In genomic region chr3:59381282-59381681, GRCh38 we compare ENCODE assay signal across 12 cellular contexts.
A peak's percentile ranks its signal among the peaks of the same experiment; 100 is the strongest.
DNase-seq lines count a peak whose midpoint lies in the region; ATAC-seq and TF ChIP-seq lines count a peak whose summit lies in the region.
"Had no signal": no experiment of that assay in that cellular context is flagged by ENCODE, and none has a peak within 500 bp of the region (broad histone marks: within the 10 kb centered on the region; RNA-seq: fewer than 3 reads in every experiment).

No MANE protein-coding gene starts in this region.

- DNase-seq in mesendoderm, result no peak
- DNase-seq in DMS53 treated with DMSO at 0.1 percent for 48 hours (lab: John Stamatoyannopoulos, UW; ENCODE audit: unreplicated experiment), result no peak
- DNase-seq in WERI-Rb-1, result no peak
- DNase-seq in CD4-positive, alpha-beta memory T cell, result no peak
- DNase-seq: CD4-positive, CD25-positive, alpha-beta regulatory T cell had no signal

- H3K27me3 ChIP-seq in mesendoderm (ENCODE audit: insufficient read depth, low read length, poor library complexity) (no peaks in the 10 kb centered on the region), WERI-Rb-1 (ENCODE audit: insufficient read depth, low read depth, severe bottlenecking) (no peaks in the 10 kb centered on the region)
- H3K27me3 ChIP-seq in CD4-positive, alpha-beta memory T cell (ENCODE audit: insufficient read depth, low read length), result no peaks in the 10 kb centered on the region

- no peak overlapping the region for H2BK120ac ChIP-seq in mesendoderm (ENCODE audit: low read depth, low read length)

- no peaks in the 10 kb centered on the region for H3K36me3 ChIP-seq in mesendoderm (ENCODE audit: control insufficient read depth, insufficient read depth, low read length)
- H3K36me3 ChIP-seq in WERI-Rb-1, result no peaks in the 10 kb centered on the region
- no peaks in the 10 kb centered on the region for H3K36me3 ChIP-seq in CD4-positive, alpha-beta memory T cell (ENCODE audit: insufficient read depth, low read length)

- no peak overlapping the region for H4K5ac ChIP-seq in mesendoderm (ENCODE audit: low read length)

- H3K56ac ChIP-seq in mesendoderm (ENCODE audit: low read length), result no peak overlapping the region

- no peak for TF ChIP-seq POLR2A in GM18505 (IDR thresholded peaks at IDR 0.05; ENCODE audit: borderline replicate concordance, extremely low read depth, insufficient read depth, insufficient read length)

- H3K36me3 Mint-ChIP-seq in CD4-positive, alpha-beta memory T cell, result no peaks in the 10 kb centered on the region
- H3K36me3 Mint-ChIP-seq: CD4-positive, CD25-positive, alpha-beta regulatory T cell had no signal

- POLR2A ChIA-PET in CD4-positive, alpha-beta memory T cell (lab: Charles Lee; ENCODE audit: partially characterized antibody), result no interaction called here

- intact Hi-C loops in CD4-positive, alpha-beta memory T cell (cut with micrococcal nuclease), result no loop called here

- CTCF ChIA-PET in CD4-positive, alpha-beta memory T cell (lab: Charles Lee; ENCODE audit: partially characterized antibody), result no interaction called here

- H4K8ac ChIP-seq in mesendoderm (ENCODE audit: low read depth, low read length), result no peak overlapping the region

- ATAC-seq in GM18505 (IDR thresholded peaks at IDR 0.05; ENCODE audit: unreplicated experiment) (peak; percentile 73), GM19395 (IDR thresholded peaks at IDR 0.05; ENCODE audit: unreplicated experiment) (peak; percentile 72), HG02759 (IDR thresholded peaks at IDR 0.05; ENCODE audit: unreplicated experiment) (peak; percentile 71), HG03460 (IDR thresholded peaks at IDR 0.05; ENCODE audit: unreplicated experiment) (peak; percentile 71)

- no peak overlapping the region for H2BK5ac ChIP-seq in mesendoderm (ENCODE audit: low read length)

- no peak overlapping the region for H3K18ac ChIP-seq in mesendoderm (ENCODE audit: low read length)

- no peak overlapping the region for H3K27ac Mint-ChIP-seq in CD4-positive, alpha-beta memory T cell
- H3K27ac Mint-ChIP-seq: CD4-positive, CD25-positive, alpha-beta regulatory T cell; T-helper 1 cell treated with Interleukin-12 subunit alpha and Interleukin-12 subunit beta and Interleukin-4 antibody, amounts not matched to agents 30 μg/mL and 1 μg/mL, for 36 hours had no signal

- no peaks in the 10 kb centered on the region for H3K9me3 Mint-ChIP-seq in CD4-positive, alpha-beta memory T cell

- no peak overlapping the region for H3K4me3 ChIP-seq in mesendoderm (ENCODE audit: low read length)
- H3K4me3 ChIP-seq in WERI-Rb-1 (ENCODE audit: low read depth, low read length), result no peak overlapping the region
- H3K4me3 ChIP-seq in CD4-positive, alpha-beta memory T cell (ENCODE audit: low read length in 2 of 2), result no peak overlapping the region
- H3K4me3 ChIP-seq: smooth muscle cell had no signal

- no peaks in the 10 kb centered on the region for H3K79me1 ChIP-seq in mesendoderm (ENCODE audit: low read length)

- H3K23ac ChIP-seq in mesendoderm (ENCODE audit: low read length), result no peak overlapping the region

- H3K4ac ChIP-seq in mesendoderm (ENCODE audit: low read depth, low read length), result no peak overlapping the region

- no CpG with 5 or more reads among the region's 2 CpGs for WGBS in mesendoderm (ENCODE audit: extremely low coverage, insufficient coverage, low lambda C conversion rate)

- no peaks in the 10 kb centered on the region for H3K9me3 ChIP-seq in WERI-Rb-1 (ENCODE audit: severe bottlenecking)
- H3K9me3 ChIP-seq in CD4-positive, alpha-beta memory T cell (ENCODE audit: control insufficient read depth in 1 of 2, low read length in 2 of 2), result no peaks in the 10 kb centered on the region

- no peak for TF ChIP-seq CTCF in WERI-Rb-1 (IDR thresholded peaks at IDR 0.05; ENCODE audit: low read depth, low read length)

- H3K4me1 Mint-ChIP-seq in CD4-positive, alpha-beta memory T cell, result peaks cover 6 to 20% (median 8%) of the 10 kb centered on the region in 4 donors

- H3K27ac ChIP-seq in mesendoderm (ENCODE audit: low read depth, low read length) (no peak overlapping the region), WERI-Rb-1 (no peak overlapping the region)
- no peak overlapping the region for H3K27ac ChIP-seq in CD4-positive, alpha-beta memory T cell (ENCODE audit: low read depth, low read length)
- H3K27ac ChIP-seq: KMS-11 had no signal

- H3K79me2 ChIP-seq in mesendoderm (ENCODE audit: control insufficient read depth, insufficient read depth, low read length), result no peaks in the 10 kb centered on the region

- H2BK15ac ChIP-seq in mesendoderm (replicated peaks; ENCODE audit: low read depth), result no peak overlapping the region

- H3K4me2 ChIP-seq in mesendoderm (ENCODE audit: low read length), result no peak overlapping the region
- H3K4me2 ChIP-seq: KMS-11, smooth muscle cell had no signal

- H3K4me3 Mint-ChIP-seq in CD4-positive, alpha-beta memory T cell, result no peak overlapping the region
- H3K4me3 Mint-ChIP-seq: CD4-positive, CD25-positive, alpha-beta regulatory T cell; T-helper 1 cell treated with Interleukin-12 subunit alpha and Interleukin-12 subunit beta and Interleukin-4 antibody, amounts not matched to agents 30 μg/mL and 1 μg/mL, for 36 hours had no signal

- H3K27me3 Mint-ChIP-seq in CD4-positive, alpha-beta memory T cell, result no peaks in the 10 kb centered on the region
- H3K27me3 Mint-ChIP-seq: CD4-positive, CD25-positive, alpha-beta regulatory T cell had no signal

- no peak overlapping the region for H2AK5ac ChIP-seq in mesendoderm (ENCODE audit: low read length)

- H3K9ac ChIP-seq in mesendoderm (ENCODE audit: low read length), result no peak overlapping the region
- H3K9ac ChIP-seq: KMS-11 had no signal

- H3K4me1 ChIP-seq in mesendoderm (ENCODE audit: control insufficient read depth, low read depth, low read length), result no peaks in the 10 kb centered on the region
- H3K4me1 ChIP-seq in CD4-positive, alpha-beta memory T cell (ENCODE audit: insufficient read depth, low read length), result peaks cover 4% of the 10 kb centered on the region
